ENCODE assay signal across 2 cellular contexts in genomic region chr4:124499266-124499665, GRCh38.
TF ChIP-seq lines count a peak whose summit lies in the region.

No MANE protein-coding gene starts in this region.

TF ChIP-seq in SK-N-SH treated with all-trans-retinoic acid at 6 μM for 48 hours, 23 proteins besides CTCF, POLR2A, EP300 and RAD21 (continued from another document):
- TF ChIP-seq ZNF565 (CRISPR knock-in tag; conservative IDR thresholded peaks at IDR 0.05; ENCODE audit: low read depth) (no peak), PATZ1 (CRISPR knock-in tag; IDR thresholded peaks at IDR 0.05; ENCODE audit: borderline replicate concordance) (no peak), ESRRG (CRISPR knock-in tag; IDR thresholded peaks at IDR 0.05) (no peak), TCF4 (CRISPR knock-in tag; IDR thresholded peaks at IDR 0.05; ENCODE audit: borderline replicate concordance) (no peak)

TF ChIP-seq in SK-N-SH, 30 proteins besides CTCF, POLR2A, EP300 and RAD21 (continued from another document):
- no peak for TF ChIP-seq IRF3 (IDR thresholded peaks at IDR 0.05; ENCODE audit: low read depth, low read length)
- TF ChIP-seq GATA2 (CRISPR knock-in tag; IDR thresholded peaks at IDR 0.05) = no peak
- TF ChIP-seq JUND (IDR thresholded peaks at IDR 0.05) = no peak
- TF ChIP-seq FOSL2 (IDR thresholded peaks at IDR 0.05; ENCODE audit: borderline replicate concordance, low read depth) = no peak
- no peak for TF ChIP-seq TAF1 (IDR thresholded peaks at IDR 0.05; ENCODE audit: borderline replicate concordance, low read depth, low read length)
- TF ChIP-seq MAX (IDR thresholded peaks at IDR 0.05; ENCODE audit: low read depth) = no peak
- no peak for TF ChIP-seq SIN3A (IDR thresholded peaks at IDR 0.05; ENCODE audit: borderline replicate concordance, low read depth, low read length)
- TF ChIP-seq NFIC (IDR thresholded peaks at IDR 0.05; ENCODE audit: borderline replicate concordance) = no peak
- TF ChIP-seq FOXJ3 (CRISPR knock-in tag; IDR thresholded peaks at IDR 0.05) = no peak
- TF ChIP-seq TEAD4 (IDR thresholded peaks at IDR 0.05; ENCODE audit: borderline replicate concordance, insufficient read depth) = no peak
- TF ChIP-seq RCOR1 (IDR thresholded peaks at IDR 0.05; ENCODE audit: low read length) = no peak
- no peak for TF ChIP-seq CHD2 (IDR thresholded peaks at IDR 0.05; ENCODE audit: low read length, partially characterized antibody)
- TF ChIP-seq YY1 (IDR thresholded peaks at IDR 0.05; ENCODE audit: low read depth) = no peak
- no peak for TF ChIP-seq ZBTB33 (IDR thresholded peaks at IDR 0.05; ENCODE audit: borderline replicate concordance, low read depth)
TF ChIP-seq in SK-N-SH: peak in this region for 0.
